Comparison of ENCODE assay signal across 8 cellular contexts in the genomic region with DNA sequence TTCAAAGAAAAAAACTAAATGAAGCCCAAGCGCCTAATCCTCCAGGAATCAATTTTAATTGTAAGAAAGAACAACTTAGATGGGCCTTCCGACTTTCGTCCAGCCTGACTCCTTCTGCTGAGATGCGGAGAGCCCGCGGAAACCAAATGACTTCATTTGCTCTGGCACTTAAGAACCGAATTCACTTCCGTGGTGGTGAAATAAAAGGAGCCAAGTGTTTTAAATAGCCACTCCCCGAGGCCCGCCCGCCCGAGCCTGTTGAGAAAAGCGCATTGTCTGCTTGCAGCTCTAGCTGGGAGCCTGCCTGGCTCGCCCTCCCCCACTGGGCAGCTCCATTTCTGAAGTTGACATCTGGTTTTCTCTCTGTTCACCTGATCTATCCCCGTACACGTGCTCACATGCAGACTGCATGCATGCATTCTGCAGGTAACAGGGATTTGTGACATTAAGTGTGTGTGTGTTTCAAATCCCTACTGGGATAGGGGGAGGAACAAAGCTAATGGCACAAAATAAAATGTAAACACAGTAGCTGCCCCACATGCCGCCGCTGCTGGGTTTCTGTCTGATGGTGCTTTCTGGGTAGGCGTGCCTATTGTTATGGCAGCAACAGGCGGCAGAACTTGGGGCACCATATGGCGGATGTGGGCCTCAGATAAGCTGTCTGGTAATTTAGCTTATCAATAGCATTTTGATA. TPM values are rescaled to one million over a fixed set of nuclear protein-coding genes. Genes with fewer than 3 reads are reported as not detected.
DNase-seq lines count a peak whose midpoint lies in the region; ATAC-seq and TF ChIP-seq lines count a peak whose summit lies in the region.

No MANE protein-coding gene starts in this region.

- peak overlapping the region in 1 of 4 donors; percentile 1 for H3K4me3 ChIP-seq in Peyer's patch
- H3K4me3 ChIP-seq in ectodermal cell (ENCODE audit: insufficient read depth, low read depth, low read length) = peak overlapping the region; percentile 22
- H3K4me3 ChIP-seq in left lung = no peak overlapping the region
- H3K4me3 ChIP-seq in tibial nerve = peak overlapping the region in 2 of 4 donors; percentile 4 to 18

- peak; percentile 88 for ATAC-seq in left lung
- ATAC-seq in GM18867 (IDR thresholded peaks at IDR 0.05; ENCODE audit: unreplicated experiment) = no peak
- no peak for ATAC-seq in GM18868 (IDR thresholded peaks at IDR 0.05; ENCODE audit: unreplicated experiment)

- H3K4me1 ChIP-seq in Peyer's patch (peaks cover 0 to 34% (median 4%) of the 10 kb centered on the region in 4 donors), ectodermal cell (ENCODE audit: control insufficient read depth, insufficient read depth, low read length) (peaks cover 59% of the 10 kb centered on the region), left lung (peaks cover 10 to 35% of the 10 kb centered on the region in 2 donors), tibial nerve (peaks cover 0 to 91% (median 48%) of the 10 kb centered on the region in 4 donors)

- H3K27me3 ChIP-seq in Peyer's patch = no peaks in the 10 kb centered on the region
- H3K27me3 ChIP-seq in ectodermal cell (ENCODE audit: control insufficient read depth, insufficient read depth, low read length, poor library complexity, severe bottlenecking) = no peaks in the 10 kb centered on the region
- peaks cover 0 to 64% of the 10 kb centered on the region in 2 donors for H3K27me3 ChIP-seq in left lung
- no peaks in the 10 kb centered on the region for H3K27me3 ChIP-seq in tibial nerve

- TF ChIP-seq POLR2A in Peyer's patch (IDR thresholded peaks at IDR 0.05) (peak in 1 of 2 donors; percentile 62), tibial nerve (IDR thresholded peaks at IDR 0.05) (peak; percentile 56 to 64)

- TF ChIP-seq EP300 in tibial nerve (IDR thresholded peaks at IDR 0.05) = peak in 1 of 2 donors; percentile 95

- intact Hi-C loops in left lung (cut with DNase I) = loop anchor here in 1 of 2 donors (10.0 kb wide), 1 partner anchor 124 kb away; no protein-coding TSS in a partner anchor

- peak; percentile 77 for DNase-seq in AG20443 (ENCODE audit: low spot score)
- peak; percentile 37 for DNase-seq in HuH-7 (ENCODE audit: low spot score)
- DNase-seq in Peyer's patch = peak; percentile 25 to 86 (median 85)
- peak; percentile 82 to 86 for DNase-seq in left lung
- DNase-seq in tibial nerve (ENCODE audit: low spot score in 2 of 2) = peak; percentile 75 to 77

- peak overlapping the region in 3 of 4 donors; percentile 41 to 63 (median 57) for H3K27ac ChIP-seq in Peyer's patch
- H3K27ac ChIP-seq in ectodermal cell (ENCODE audit: insufficient read depth, low read depth, low read length, poor library complexity, severe bottlenecking) = peak overlapping the region; percentile 82
- peak overlapping the region in 1 of 2 donors; percentile 63 for H3K27ac ChIP-seq in left lung
- peak overlapping the region; percentile 51 to 100 (median 95) for H3K27ac ChIP-seq in tibial nerve

- 0 to 1% methylated on average over 21 of the region's 21 CpGs for WGBS in ectodermal cell, 2 experiments
- 15 to 22% methylated on average over 21 of the region's 21 CpGs for WGBS in tibial nerve, 2 donors

- no peaks in the 10 kb centered on the region for H3K36me3 ChIP-seq in Peyer's patch
- H3K36me3 ChIP-seq in ectodermal cell (ENCODE audit: control insufficient read depth, insufficient read depth, low read length) = no peaks in the 10 kb centered on the region
- no peaks in the 10 kb centered on the region for H3K36me3 ChIP-seq in left lung
- no peaks in the 10 kb centered on the region for H3K36me3 ChIP-seq in tibial nerve

- TF ChIP-seq CTCF in Peyer's patch (IDR thresholded peaks at IDR 0.05) (no peak), left lung (IDR thresholded peaks at IDR 0.05) (no peak), tibial nerve (IDR thresholded peaks at IDR 0.05) (no peak)

- H3K9me3 ChIP-seq in Peyer's patch = no peaks in the 10 kb centered on the region
- H3K9me3 ChIP-seq in ectodermal cell (ENCODE audit: control insufficient read depth, low read length) = no peaks in the 10 kb centered on the region
- no peaks in the 10 kb centered on the region for H3K9me3 ChIP-seq in left lung
- H3K9me3 ChIP-seq in tibial nerve = no peaks in the 10 kb centered on the region

RNA-seq across cellular contexts. Expression of a gene that starts 6.2 kb away (rescaled TPM):
- 100 to 1,000 TPM in 1 of 4 donors, 10 to 100 TPM in 3; 34.5 to 125 (median 65.1) TPM for total RNA-seq in Peyer's patch
- polyA plus RNA-seq in ectodermal cell (2013, experiment 1 of 4) = 109 TPM
- 109 TPM for polyA plus RNA-seq in ectodermal cell (2013, experiment 2 of 4)
- polyA plus RNA-seq in ectodermal cell (2013, experiment 3 of 4) = 86.7 TPM
- 104 TPM for polyA plus RNA-seq in ectodermal cell (2013, experiment 4 of 4)
- 10 to 100 TPM; 58.1 to 87.3 TPM for total RNA-seq in left lung
- total RNA-seq in tibial nerve = 100 to 1,000 TPM; 127 to 165 (median 140) TPM
